28 cellular contexts compared by ENCODE assay signal in genomic region chr1:218804014-218804785, GRCh38.
DNase-seq lines count a peak whose midpoint lies in the region; ATAC-seq and TF ChIP-seq lines count a peak whose summit lies in the region.
"Had no signal": no experiment of that assay in that cellular context is flagged by ENCODE, and none has a peak within 500 bp of the region (broad histone marks: within the 10 kb centered on the region; RNA-seq: fewer than 3 reads in every experiment).

No MANE protein-coding gene starts in this region.

- H3K4me3 Mint-ChIP-seq in CD4-positive, alpha-beta T cell, result no peak overlapping the region
- H3K4me3 Mint-ChIP-seq: activated naive CD8-positive, alpha-beta T cell; activated T-helper 17 cell treated with anti-CD3 and anti-CD28 coated beads, Interleukin-2, amount 50 U/mL, for 72 hours; H9; nephron had no signal

- H4K20me1 ChIP-seq in HCT116 (ENCODE audit: insufficient read depth), result no peaks in the 10 kb centered on the region
- H4K20me1 ChIP-seq: BLaER1 treated with 17β-estradiol and CSF1 and Interleukin-3, amounts not matched to agents 10 nM and 100 nM had no signal

- POLR2A ChIA-PET in HCT116 (lab: Charles Lee), result no interaction called here
- POLR2A ChIA-PET in CD4-positive, alpha-beta T cell (lab: Charles Lee), result no interaction called here

- H3K4me3 ChIP-seq in ACC112 (ENCODE audit: low read depth, low read length), result no peak overlapping the region
- H3K4me3 ChIP-seq in HCT116 (replicated peaks in 1 of 2; ENCODE audit: low read depth in 1 of 2, low read length in 2 of 2), result no peak overlapping the region; a peak in 1 of 4 replicates
- H3K4me3 ChIP-seq in fibroblast of the aortic adventitia (ENCODE audit: low read depth, low read length), result no peak overlapping the region
- H3K4me3 ChIP-seq: BLaER1 treated with 17β-estradiol and CSF1 and Interleukin-3, amounts not matched to agents 10 nM and 100 nM; esophagus squamous epithelium; left lung; Peyer's patch; stomach had no signal

- no peaks in the 10 kb centered on the region for H3K36me3 Mint-ChIP-seq in CD4-positive, alpha-beta T cell (ENCODE audit: low read depth)
- H3K36me3 Mint-ChIP-seq: activated naive CD8-positive, alpha-beta T cell had no signal

- intact Hi-C loops in HCT116 (cut with micrococcal nuclease), result no loop called here
- intact Hi-C loops in CD4-positive, alpha-beta T cell (cut with DNase I, micrococcal nuclease), result no loop called here

- TF ChIP-seq POLR2A in HCT116 (IDR thresholded peaks at IDR 0.05; ENCODE audit: borderline replicate concordance, extremely low read depth, insufficient read depth, insufficient read length), result no peak

- H2AFZ ChIP-seq in ACC112 (ENCODE audit: low read length, unreplicated experiment), result peak overlapping the region; percentile 16
- H2AFZ ChIP-seq in HCT116 (ENCODE audit: low read depth, low read length, poor library complexity, severe bottlenecking), result peak overlapping the region; percentile 7
- H2AFZ ChIP-seq: parathyroid adenoma had no signal

- no peak overlapping the region for H3K9ac ChIP-seq in HCT116 (ENCODE audit: low read length)
- H3K9ac ChIP-seq: BLaER1 treated with 17β-estradiol and CSF1 and Interleukin-3, amounts not matched to agents 10 nM and 100 nM; parathyroid adenoma had no signal

- H3K4me2 ChIP-seq in HCT116 (ENCODE audit: low read length), result peak overlapping the region; percentile 58
- H3K4me2 ChIP-seq: BLaER1 treated with 17β-estradiol and CSF1 and Interleukin-3, amounts not matched to agents 10 nM and 100 nM had no signal

- H3K9me3 ChIP-seq in HCT116 (ENCODE audit: control insufficient read depth in 1 of 2, insufficient read depth in 1 of 2, low read depth in 1 of 2, low read length in 2 of 2), result no peaks in the 10 kb centered on the region
- no peaks in the 10 kb centered on the region for H3K9me3 ChIP-seq in CD4-positive, alpha-beta T cell (ENCODE audit: control insufficient read depth, low read length)
- H3K9me3 ChIP-seq: BLaER1 treated with 17β-estradiol and CSF1 and Interleukin-3, amounts not matched to agents 10 nM and 100 nM; esophagus squamous epithelium; Peyer's patch had no signal

- CTCF ChIA-PET in HCT116 (lab: Charles Lee), result no interaction called here
- CTCF ChIA-PET in CD4-positive, alpha-beta T cell (lab: Charles Lee), result no interaction called here

- DNase-seq in HCT116 (ENCODE audit: low read depth, low spot score) (peak; percentile 24), fibroblast of the aortic adventitia (ENCODE audit: low read depth) (peak; percentile 62), T-helper 9 cell (no peak)
- no peak for DNase-seq in CD4-positive, alpha-beta T cell
- DNase-seq: activated CD8-positive, alpha-beta memory T cell treated with anti-CD3 and anti-CD28 coated beads, Interleukin-2, amount 50 U/mL, for 4 hours; Calu3; effector CD8-positive, alpha-beta T cell; esophagus squamous epithelium; H9; head of caudate nucleus; KBM-7; left lung; midbrain; NCI-H1694; Peyer's patch; right cardiac atrium; stomach; T-helper 2 cell had no signal

- ATAC-seq in HCT116, result no peak; the same call in 1 of the 2 replicates
- ATAC-seq in SK-N-SH treated with all-trans-retinoic acid at 6 μM for 48 hours, result peak; percentile 67
- ATAC-seq in GM19397 (IDR thresholded peaks at IDR 0.05; ENCODE audit: unreplicated experiment), result no peak
- ATAC-seq in CD4-positive, alpha-beta T cell (ENCODE audit: poor library complexity), result no peak
- no peak for ATAC-seq in HG02610 (IDR thresholded peaks at IDR 0.05; ENCODE audit: unreplicated experiment)
- ATAC-seq: activated T-helper 17 cell treated with anti-CD3 and anti-CD28 coated beads, Interleukin-2, amount 50 U/mL, for 72 hours; left lung; right cardiac atrium had no signal

- H3K27me3 Mint-ChIP-seq in CD4-positive, alpha-beta T cell, result no peaks in the 10 kb centered on the region
- H3K27me3 Mint-ChIP-seq: activated T-helper 17 cell treated with anti-CD3 and anti-CD28 coated beads, Interleukin-2, amount 50 U/mL, for 72 hours had no signal

- H3K27ac ChIP-seq in ACC112 (ENCODE audit: low read depth, low read length), result peak overlapping the region; percentile 43
- H3K27ac ChIP-seq in HCT116 (ENCODE audit: low read depth, low read length), result peak overlapping the region; percentile 59; the same call in 1 of the 2 replicates
- H3K27ac ChIP-seq in CD4-positive, alpha-beta T cell (ENCODE audit: low read depth, low read length), result no peak overlapping the region
- H3K27ac ChIP-seq: BLaER1 treated with 17β-estradiol and CSF1 and Interleukin-3, amounts not matched to agents 10 nM and 100 nM; esophagus squamous epithelium; left lung; parathyroid adenoma; Peyer's patch; stomach; VCaP had no signal

- H3K9me3 Mint-ChIP-seq in CD4-positive, alpha-beta T cell, result peaks cover 7% of the 10 kb centered on the region
- H3K9me3 Mint-ChIP-seq: H9 had no signal

- RAD21 ChIA-PET in HCT116 (lab: Charles Lee; ENCODE audit: low non-redundant PET in 1 of 2, low total read pairs in 2 of 2, uncharacterized antibody in 2 of 2, unreplicated experiment in 2 of 2), result no interaction called here

- peak; percentile 26 for TF ChIP-seq RAD21 in HCT116 (IDR thresholded peaks at IDR 0.05; ENCODE audit: low read depth)

- H3K4me1 Mint-ChIP-seq in CD4-positive, alpha-beta T cell (ENCODE audit: low read depth), result no peaks in the 10 kb centered on the region
- H3K4me1 Mint-ChIP-seq: activated T-helper 17 cell treated with anti-CD3 and anti-CD28 coated beads, Interleukin-2, amount 50 U/mL, for 72 hours had no signal

- H3K36me3 ChIP-seq in ACC112 (ENCODE audit: insufficient read depth, low read length) (no peaks in the 10 kb centered on the region), HCT116 (ENCODE audit: control insufficient read depth in 1 of 2, insufficient read depth in 2 of 2, low read length in 2 of 2) (no peaks in the 10 kb centered on the region)
- H3K36me3 ChIP-seq: BLaER1 treated with 17β-estradiol and CSF1 and Interleukin-3, amounts not matched to agents 10 nM and 100 nM; esophagus squamous epithelium; left lung; Peyer's patch; stomach had no signal

- H3K79me2 ChIP-seq in ACC112 (ENCODE audit: control insufficient read depth, insufficient read depth, low read length, unreplicated experiment), result no peaks in the 10 kb centered on the region
- H3K79me2 ChIP-seq in HCT116 (ENCODE audit: insufficient read depth, low read length), result no peaks in the 10 kb centered on the region
- H3K79me2 ChIP-seq: parathyroid adenoma had no signal

- H3K9me2 ChIP-seq in HCT116 (ENCODE audit: insufficient read depth), result 0 out of 2 replicates have a peak, but pooled peaks cover 4% of the 10 kb centered on the region

- H3K27ac Mint-ChIP-seq in CD4-positive, alpha-beta T cell, result no peak overlapping the region
- H3K27ac Mint-ChIP-seq: activated naive CD8-positive, alpha-beta T cell; activated T-helper 17 cell treated with anti-CD3 and anti-CD28 coated beads, Interleukin-2, amount 50 U/mL, for 72 hours; H9; nephron had no signal

- H3K4me1 ChIP-seq in ACC112 (ENCODE audit: control insufficient read depth, insufficient read depth, low read length, unreplicated experiment), result peaks cover 28% of the 10 kb centered on the region
- H3K4me1 ChIP-seq in HCT116 (ENCODE audit: control insufficient read depth in 1 of 2, insufficient read depth in 2 of 2, low read length in 2 of 2), result peaks cover 6 to 16% of the 10 kb centered on the region in 2 experiments; a peak in 3 of 4 replicates
- H3K4me1 ChIP-seq: BLaER1 treated with 17β-estradiol and CSF1 and Interleukin-3, amounts not matched to agents 10 nM and 100 nM; esophagus squamous epithelium; left lung; parathyroid adenoma; Peyer's patch; stomach had no signal

- TF ChIP-seq CTCF in HCT116 (IDR thresholded peaks at IDR 0.05 in 2 of 3, conservative IDR thresholded peaks at IDR 0.05 in 1 of 3; ENCODE audit: borderline replicate concordance in 1 of 3, insufficient read depth in 1 of 3, low read depth in 2 of 3, low read length in 2 of 3) (no peak), fibroblast of the aortic adventitia (IDR thresholded peaks at IDR 0.05; ENCODE audit: insufficient read depth, low read length) (no peak)
- TF ChIP-seq CTCF in CD4-positive, alpha-beta T cell (IDR thresholded peaks at IDR 0.05), result no peak

- BruUV-seq in HCT116 (replicated peaks; lab: Mats Ljungman, UMichigan), result no TSS peak

- H3K27me3 ChIP-seq in ACC112 (ENCODE audit: insufficient read depth, low read length) (no peaks in the 10 kb centered on the region), HCT116 (ENCODE audit: insufficient read depth, low read length) (no peaks in the 10 kb centered on the region)
- no peaks in the 10 kb centered on the region for H3K27me3 ChIP-seq in CD4-positive, alpha-beta T cell (ENCODE audit: control insufficient read depth, insufficient read depth, low read length)
- H3K27me3 ChIP-seq: BLaER1 treated with 17β-estradiol and CSF1 and Interleukin-3, amounts not matched to agents 10 nM and 100 nM; esophagus squamous epithelium; left lung; Peyer's patch; stomach had no signal

TF ChIP-seq in HCT116, 20 proteins besides CTCF, POLR2A, EP300 and RAD21 (continues in another document):
- TF ChIP-seq POLR2AphosphoS5 (IDR thresholded peaks at IDR 0.05; ENCODE audit: low read depth, low read length), result peak; percentile 29; the same call in 1 of the 2 replicates
- TF ChIP-seq FOSL1 (IDR thresholded peaks at IDR 0.05; ENCODE audit: low read depth), result peak; percentile 87
- TF ChIP-seq SRF (IDR thresholded peaks at IDR 0.05; ENCODE audit: low read depth), result peak; percentile 57
- TF ChIP-seq YY1 (IDR thresholded peaks at IDR 0.05; ENCODE audit: extremely low read depth, insufficient replicate concordance, low read depth, low read length), result no peak
- peak; percentile 62; the same call in 1 of the 2 replicates for TF ChIP-seq CBX3 (IDR thresholded peaks at IDR 0.05; ENCODE audit: low read depth)
- 0 out of 2 replicates have a peak, but pooled peaks have one; percentile 26 for TF ChIP-seq MAX (IDR thresholded peaks at IDR 0.05)

TF ChIP-seq in SK-N-SH treated with all-trans-retinoic acid at 6 μM for 48 hours, 23 proteins besides CTCF, POLR2A, EP300 and RAD21 (continues in another document):
- TF ChIP-seq ZNF8 (CRISPR knock-in tag; IDR thresholded peaks at IDR 0.05) (no peak), CSRNP3 (CRISPR knock-in tag; IDR thresholded peaks at IDR 0.05) (no peak), PPARA (CRISPR knock-in tag; IDR thresholded peaks at IDR 0.05; ENCODE audit: borderline replicate concordance) (no peak), CSDC2 (CRISPR knock-in tag; IDR thresholded peaks at IDR 0.05) (no peak), ZNF565 (CRISPR knock-in tag; conservative IDR thresholded peaks at IDR 0.05; ENCODE audit: low read depth) (no peak)

Comparison
In these comparisons a context has a peak if more than half of its experiments do, and no peak if none do; other contexts are left out.
1. DNase-seq: peak in HCT116 (single experiment) and fibroblast of the aortic adventitia (single experiment); none in CD4-positive, alpha-beta T cell (0 of 10) and T-helper 9 cell (single experiment).